1 cellular context compared by ENCODE assay signal in the genomic region with DNA sequence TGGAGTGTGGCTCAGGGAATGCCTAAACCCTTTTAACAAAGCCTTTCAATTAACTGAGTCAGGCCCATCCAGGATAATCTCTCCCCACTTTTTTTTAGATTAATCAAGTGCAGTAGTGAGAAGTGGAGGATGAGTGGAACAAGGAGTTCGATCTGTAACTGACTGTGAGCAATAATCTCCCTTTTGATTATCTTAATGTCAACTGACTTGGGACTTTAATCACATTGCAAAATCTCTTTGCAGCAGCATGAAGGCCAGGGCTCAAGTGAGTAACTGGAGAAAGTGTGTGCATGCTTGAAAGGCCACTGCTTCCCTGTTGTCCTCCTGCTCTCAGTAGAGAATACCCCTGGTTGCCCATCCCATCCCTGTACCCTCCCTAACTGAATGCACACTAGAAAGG.
TF ChIP-seq lines count a peak whose summit lies in the region.

No MANE protein-coding gene starts in this region.

TF ChIP-seq in HepG2, 621 proteins besides CTCF, POLR2A, EP300 and RAD21:
- TF ChIP-seq, protein P1, sequence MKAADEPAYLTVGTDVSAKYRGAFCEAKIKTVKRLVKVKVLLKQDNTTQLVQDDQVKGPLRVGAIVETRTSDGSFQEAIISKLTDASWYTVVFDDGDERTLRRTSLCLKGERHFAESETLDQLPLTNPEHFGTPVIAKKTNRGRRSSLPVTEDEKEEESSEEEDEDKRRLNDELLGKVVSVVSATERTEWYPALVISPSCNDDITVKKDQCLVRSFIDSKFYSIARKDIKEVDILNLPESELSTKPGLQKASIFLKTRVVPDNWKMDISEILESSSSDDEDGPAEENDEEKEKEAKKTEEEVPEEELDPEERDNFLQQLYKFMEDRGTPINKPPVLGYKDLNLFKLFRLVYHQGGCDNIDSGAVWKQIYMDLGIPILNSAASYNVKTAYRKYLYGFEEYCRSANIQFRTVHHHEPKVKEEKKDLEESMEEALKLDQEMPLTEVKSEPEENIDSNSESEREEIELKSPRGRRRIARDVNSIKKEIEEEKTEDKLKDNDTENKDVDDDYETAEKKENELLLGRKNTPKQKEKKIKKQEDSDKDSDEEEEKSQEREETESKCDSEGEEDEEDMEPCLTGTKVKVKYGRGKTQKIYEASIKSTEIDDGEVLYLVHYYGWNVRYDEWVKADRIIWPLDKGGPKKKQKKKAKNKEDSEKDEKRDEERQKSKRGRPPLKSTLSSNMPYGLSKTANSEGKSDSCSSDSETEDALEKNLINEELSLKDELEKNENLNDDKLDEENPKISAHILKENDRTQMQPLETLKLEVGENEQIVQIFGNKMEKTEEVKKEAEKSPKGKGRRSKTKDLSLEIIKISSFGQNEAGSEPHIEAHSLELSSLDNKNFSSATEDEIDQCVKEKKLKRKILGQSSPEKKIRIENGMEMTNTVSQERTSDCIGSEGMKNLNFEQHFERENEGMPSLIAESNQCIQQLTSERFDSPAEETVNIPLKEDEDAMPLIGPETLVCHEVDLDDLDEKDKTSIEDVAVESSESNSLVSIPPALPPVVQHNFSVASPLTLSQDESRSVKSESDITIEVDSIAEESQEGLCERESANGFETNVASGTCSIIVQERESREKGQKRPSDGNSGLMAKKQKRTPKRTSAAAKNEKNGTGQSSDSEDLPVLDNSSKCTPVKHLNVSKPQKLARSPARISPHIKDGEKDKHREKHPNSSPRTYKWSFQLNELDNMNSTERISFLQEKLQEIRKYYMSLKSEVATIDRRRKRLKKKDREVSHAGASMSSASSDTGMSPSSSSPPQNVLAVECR (CRISPR knock-in tag; IDR thresholded peaks at IDR 0.05; ENCODE audit: borderline replicate concordance), result no peak
- 0 out of 2 replicates have a peak, but pooled peaks have one; percentile 19 for TF ChIP-seq ZNF7 (CRISPR knock-in tag; IDR thresholded peaks at IDR 0.05)
- no peak for TF ChIP-seq PAX8 (CRISPR knock-in tag; IDR thresholded peaks at IDR 0.05; ENCODE audit: borderline replicate concordance)
